ENCODE assay signal across 16 cellular contexts in the genomic region with DNA sequence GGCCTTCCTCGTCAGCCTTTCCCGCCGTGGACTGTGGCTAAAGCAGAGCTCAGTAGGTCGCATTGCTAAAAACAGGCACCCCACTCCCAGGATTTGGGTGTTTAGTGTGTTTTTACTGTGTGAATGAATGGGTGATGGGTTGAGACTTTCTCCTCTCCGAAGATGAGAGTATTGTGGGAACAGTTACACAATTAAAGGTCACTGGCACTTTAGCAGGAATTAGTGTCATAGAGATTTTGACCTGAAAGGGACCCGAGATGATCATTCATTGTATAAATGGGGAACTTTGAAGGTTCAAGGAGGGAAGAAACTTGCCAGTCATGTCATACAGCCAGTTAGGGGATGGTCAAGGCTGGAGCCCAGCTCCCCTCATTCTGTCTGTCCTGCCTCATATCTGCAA. TPM values are rescaled to one million over a fixed set of nuclear protein-coding genes. Genes with fewer than 3 reads are reported as not detected.
DNase-seq lines count a peak whose midpoint lies in the region; ATAC-seq and TF ChIP-seq lines count a peak whose summit lies in the region.
"Had no signal": no experiment of that assay in that cellular context is flagged by ENCODE, and none has a peak within 500 bp of the region (broad histone marks: within the 10 kb centered on the region; RNA-seq: fewer than 3 reads in every experiment).

No MANE protein-coding gene starts in this region.

- no peak overlapping the region for H3K56ac ChIP-seq in IMR-90 (ENCODE audit: extremely low read depth, insufficient read depth, low read length)

- H3K18ac ChIP-seq in IMR-90 (ENCODE audit: low read depth, low read length), result no peak overlapping the region

- no peak overlapping the region for H2AK9ac ChIP-seq in IMR-90 (replicated peaks; ENCODE audit: low read depth, low read length, poor library complexity)

- H3K23ac ChIP-seq in IMR-90 (ENCODE audit: low read depth, low read length), result no peak overlapping the region

- TF ChIP-seq POLR2A in IMR-90 (IDR thresholded peaks at IDR 0.05; ENCODE audit: low read depth, low read length), result no peak
- TF ChIP-seq POLR2A in esophagus muscularis mucosa (IDR thresholded peaks at IDR 0.05; ENCODE audit: low read depth), result no peak

- H3K4me3 ChIP-seq in right cardiac atrium (ENCODE audit: low read length), result no peak overlapping the region
- H3K4me3 ChIP-seq in IMR-90 (ENCODE audit: insufficient read depth, low read depth, low read length), result no peak overlapping the region
- no peak overlapping the region for H3K4me3 ChIP-seq in osteoblast (ENCODE audit: insufficient read depth, low read length)
- H3K4me3 ChIP-seq in aorta (ENCODE audit: low read length in 2 of 2), result no peak overlapping the region
- no peak overlapping the region for H3K4me3 ChIP-seq in esophagus muscularis mucosa
- H3K4me3 ChIP-seq: A549 had no signal

- intact Hi-C loops in right cardiac atrium (cut with DNase I), result loop anchor here in 3 of 4 donors (10.0 kb wide), 1 partner anchor 59 kb away; a partner anchor contains a TSS
- intact Hi-C loops in Right ventricle myocardium superior (cut with DNase I), result loop anchor here (2.0 kb wide), 1 partner anchor 141 kb away; no protein-coding TSS in a partner anchor
- intact Hi-C loops in IMR-90 (cut with micrococcal nuclease), result loop anchor here (10.0 kb wide), 1 partner anchor 641 kb away; no protein-coding TSS in a partner anchor
- intact Hi-C loops in aorta (cut with DNase I), result loop anchor here in 1 of 2 donors (2.0 kb wide), 1 partner anchor 71 kb away; no protein-coding TSS in a partner anchor
- intact Hi-C loops in esophagus muscularis mucosa (cut with DNase I), result loop anchor here (2.0 kb wide), 1 partner anchor 61 kb away; no protein-coding TSS in a partner anchor

- H3K4me1 ChIP-seq in right cardiac atrium (ENCODE audit: control insufficient read depth, insufficient read depth, low read length) (peaks cover 22% of the 10 kb centered on the region), IMR-90 (ENCODE audit: control insufficient read depth, insufficient read depth, low read length) (peaks cover 21% of the 10 kb centered on the region), osteoblast (ENCODE audit: insufficient read depth, low read length) (peaks cover 19% of the 10 kb centered on the region), aorta (ENCODE audit: control insufficient read depth in 1 of 2, insufficient read depth in 2 of 2, low read length in 2 of 2) (no peaks in the 10 kb centered on the region), esophagus muscularis mucosa (peaks cover 52 to 76% (median 73%) of the 10 kb centered on the region in 4 donors)
- H3K4me1 ChIP-seq: Caco-2 had no signal

- BruUV-seq in IMR-90 (replicated peaks; lab: Mats Ljungman, UMichigan), result no TSS peak

- peaks cover 14% of the 10 kb centered on the region for H3K27me3 Mint-ChIP-seq in endothelial cell (ENCODE audit: unreplicated experiment)

- ATAC-seq in right cardiac atrium, result no peak
- ATAC-seq in Right ventricle myocardium superior (ENCODE audit: poor library complexity), result no peak
- ATAC-seq in IMR-90 (ENCODE audit: low read depth), result no peak
- no peak for ATAC-seq in aorta (ENCODE audit: low FRiP score)
- ATAC-seq: A549 had no signal

- dilution Hi-C loops in IMR-90 (cut with HindIII; ENCODE audit: low sequenced_read_pairs, unreplicated experiment), result no loop called here

- no peak overlapping the region for H3K4me3 Mint-ChIP-seq in endothelial cell (ENCODE audit: unreplicated experiment)
- H3K4me3 Mint-ChIP-seq: CD8-positive, alpha-beta memory T cell; H9 had no signal

- H2AFZ ChIP-seq in IMR-90 (replicated peaks; ENCODE audit: low read length, poor library complexity) (no peak overlapping the region), osteoblast (ENCODE audit: low read length) (no peak overlapping the region)

- H3K27ac ChIP-seq in right cardiac atrium (ENCODE audit: low read length) (peak overlapping the region; percentile 8), IMR-90 (ENCODE audit: insufficient read depth, low read length) (no peak overlapping the region), osteoblast (ENCODE audit: low read depth, low read length) (no peak overlapping the region), aorta (ENCODE audit: low read depth in 1 of 2, low read length in 2 of 2) (no peak overlapping the region), esophagus muscularis mucosa (replicated peaks in 1 of 4) (peak overlapping the region in 1 of 4 donors; percentile 5)
- H3K27ac ChIP-seq: A549 had no signal

- POLR2A ChIA-PET in IMR-90 (lab: Charles Lee; ENCODE audit: unreplicated experiment), result no interaction called here

- no peak overlapping the region for H3K14ac ChIP-seq in IMR-90 (replicated peaks; ENCODE audit: low read depth, low read length)

- no peak for DNase-seq in right cardiac atrium
- DNase-seq in Right ventricle myocardium superior, result no peak
- no peak for DNase-seq in IMR-90
- DNase-seq in endothelial cell (ENCODE audit: low spot score), result no peak
- peak; percentile 61 for DNase-seq in osteoblast (ENCODE audit: insufficient read length, low spot score, missing footprints)
- no peak for DNase-seq in aorta
- DNase-seq in activated gamma-delta T cell treated with Interleukin-2 at 50 U/mL for 16 hours, result no peak
- no peak for DNase-seq in esophagus muscularis mucosa (ENCODE audit: extremely low spot score)
- DNase-seq: BE2C; Caco-2; CD8-positive, alpha-beta memory T cell; DND-41; GDM1; GOT3 had no signal

- peaks cover 55% of the 10 kb centered on the region for H3K4me1 Mint-ChIP-seq in endothelial cell (ENCODE audit: unreplicated experiment)

- H4K20me1 ChIP-seq in IMR-90 (ENCODE audit: insufficient read depth, low read length), result peaks cover 12% of the 10 kb centered on the region; the same call in 1 of the 2 replicates
- peaks cover 9% of the 10 kb centered on the region for H4K20me1 ChIP-seq in osteoblast (ENCODE audit: insufficient read depth, low read length)

- no peak overlapping the region for H2BK20ac ChIP-seq in IMR-90 (ENCODE audit: low read depth, low read length)

- CTCF ChIA-PET in IMR-90 (lab: Yijun Ruan, JAX), result interaction anchor here (1.6 to 4.7 kb wide), 2 partner anchors 69 to 141 kb away, joined by 6 to 31 read pairs; no protein-coding TSS in a partner anchor

- no peaks in the 10 kb centered on the region for H3K9me3 Mint-ChIP-seq in endothelial cell (ENCODE audit: unreplicated experiment)
- H3K9me3 Mint-ChIP-seq: H9 had no signal

- H2BK5ac ChIP-seq in IMR-90 (ENCODE audit: low read depth, low read length, poor library complexity, severe bottlenecking), result no peak overlapping the region

- H3K9me3 ChIP-seq in right cardiac atrium (ENCODE audit: control insufficient read depth, low read length) (no peaks in the 10 kb centered on the region), IMR-90 (ENCODE audit: control insufficient read depth, insufficient read depth, low read length) (no peaks in the 10 kb centered on the region), osteoblast (ENCODE audit: low read depth, low read length) (no peaks in the 10 kb centered on the region), aorta (ENCODE audit: control insufficient read depth, low read length) (no peaks in the 10 kb centered on the region), esophagus muscularis mucosa (no peaks in the 10 kb centered on the region)
- H3K9me3 ChIP-seq: A549, BE2C, Caco-2 had no signal

- no peak overlapping the region for H4K91ac ChIP-seq in IMR-90 (ENCODE audit: insufficient read depth, low read depth, low read length)

- no peak overlapping the region for H2BK120ac ChIP-seq in IMR-90 (ENCODE audit: low read depth, low read length)

- H3K4ac ChIP-seq in IMR-90 (ENCODE audit: low read depth, low read length), result peak overlapping the region; percentile 56; the same call in 1 of the 2 replicates

- in situ Hi-C loops in IMR-90 (cut with MboI; ENCODE audit: low sequenced_read_pairs), result no loop called here

- 69% methylated on average over 6 of the region's 6 CpGs for WGBS in right cardiac atrium
- WGBS in IMR-90 (ENCODE audit: extremely low coverage in 2 of 2, insufficient read length in 1 of 2), 2 experiments, result no CpG with 5 or more reads among the region's 6 CpGs
- WGBS in aorta, 2 donors, result 86 to 88% methylated on average over 6 of the region's 6 CpGs
- WGBS in esophagus muscularis mucosa, result 60% methylated on average over 6 of the region's 6 CpGs

- TF ChIP-seq CTCF in IMR-90 (conservative IDR thresholded peaks at IDR 0.05; ENCODE audit: low read depth, low read length) (no peak), endothelial cell (IDR thresholded peaks at IDR 0.05; ENCODE audit: unreplicated experiment) (no peak), osteoblast (IDR thresholded peaks at IDR 0.05; ENCODE audit: extremely low read depth, low read depth, low read length) (no peak), esophagus muscularis mucosa (IDR thresholded peaks at IDR 0.05) (no peak)

- no peaks in the 10 kb centered on the region for H3K79me2 ChIP-seq in osteoblast (ENCODE audit: insufficient read depth, low read length)

- H2BK15ac ChIP-seq in IMR-90 (ENCODE audit: low read depth, low read length), result no peak overlapping the region

- no peak overlapping the region for H3K9ac ChIP-seq in IMR-90 (ENCODE audit: low read depth, low read length)

- H4K8ac ChIP-seq in IMR-90 (ENCODE audit: low read depth in 2 of 2, low read length in 2 of 2), result no peak overlapping the region

- H3K4me2 ChIP-seq in IMR-90 (ENCODE audit: low read depth, low read length) (no peak overlapping the region), osteoblast (ENCODE audit: insufficient read depth, low read length) (no peak overlapping the region)
- H3K4me2 ChIP-seq: A549 had no signal

- H3K36me3 Mint-ChIP-seq in endothelial cell (ENCODE audit: low read depth, unreplicated experiment), result peaks cover 12% of the 10 kb centered on the region
- H3K36me3 Mint-ChIP-seq: CD8-positive, alpha-beta memory T cell had no signal

- TF ChIP-seq EP300 in esophagus muscularis mucosa (IDR thresholded peaks at IDR 0.05), result no peak

- no peaks in the 10 kb centered on the region for H3K27me3 ChIP-seq in right cardiac atrium (ENCODE audit: control insufficient read depth, insufficient read depth)
- H3K27me3 ChIP-seq in IMR-90 (ENCODE audit: control insufficient read depth, insufficient read depth, low read length), result no peaks in the 10 kb centered on the region
- no peaks in the 10 kb centered on the region for H3K27me3 ChIP-seq in osteoblast (ENCODE audit: insufficient read depth, low read length)
- no peaks in the 10 kb centered on the region for H3K27me3 ChIP-seq in aorta (ENCODE audit: control insufficient read depth in 1 of 2, insufficient read depth in 2 of 2, low read length in 1 of 2)
- H3K27me3 ChIP-seq in esophagus muscularis mucosa, result no peaks in the 10 kb centered on the region
- H3K27me3 ChIP-seq: BE2C had no signal

- H3K36me3 ChIP-seq in IMR-90 (ENCODE audit: control insufficient read depth, insufficient read depth, low read length) (no peaks in the 10 kb centered on the region), osteoblast (ENCODE audit: insufficient read depth, low read length) (no peaks in the 10 kb centered on the region), aorta (ENCODE audit: control insufficient read depth in 1 of 2, insufficient read depth in 2 of 2, low read length in 1 of 2) (no peaks in the 10 kb centered on the region), esophagus muscularis mucosa (no peaks in the 10 kb centered on the region)
- H3K36me3 ChIP-seq: BE2C had no signal

- H3K79me1 ChIP-seq in IMR-90 (ENCODE audit: low read depth in 1 of 2, low read length in 2 of 2), result peaks cover 0 to 17% of the 10 kb centered on the region in 2 experiments; a peak in 3 of 4 replicates

- no peak overlapping the region for H4K5ac ChIP-seq in IMR-90 (ENCODE audit: low read depth, low read length)

- peak overlapping the region; percentile 37 for H3K27ac Mint-ChIP-seq in endothelial cell (ENCODE audit: unreplicated experiment)
- H3K27ac Mint-ChIP-seq: CD8-positive, alpha-beta memory T cell; H9 had no signal

- H3K9me1 ChIP-seq in IMR-90 (ENCODE audit: insufficient read depth, low read length), result peaks cover 10% of the 10 kb centered on the region

- H2AK5ac ChIP-seq in IMR-90 (ENCODE audit: low read depth, low read length), result peak overlapping the region; percentile 74

- TF ChIP-seq RAD21 in IMR-90 (IDR thresholded peaks at IDR 0.05; ENCODE audit: low read length), result no peak

RNA-seq across cellular contexts. Expression of a gene that starts 56.9 kb away (rescaled TPM):
- total RNA-seq in right cardiac atrium (100 to 1,000 TPM; 151 to 184 (median 172) TPM), Right ventricle myocardium superior (156 TPM), IMR-90 (2012; rRNA removed) (16.1 and 17.7 TPM in 2 replicates), endothelial cell (ENCODE audit: unreplicated experiment) (116 TPM), osteoblast (12.1 and 13.0 TPM in 2 replicates), aorta (10 to 100 TPM; 43.5 to 50.6 TPM), esophagus muscularis mucosa (10 to 100 TPM; 13.7 to 35.4 (median 26.7) TPM)
- polyA plus RNA-seq in right cardiac atrium (121 TPM), IMR-90 (2012; rRNA removed) (29.8 and 39.1 TPM in 2 replicates), aorta (10 to 100 TPM in 1 of 2 donors, 1 to 10 TPM in 1; 7.1 to 27.4 TPM)
- 14.4 and 30.5 TPM in 2 replicates for polyA plus RNA-seq in IMR-90 (2012; cell fraction: cytosol; rRNA removed)
- 29.7 and 33.9 TPM in 2 replicates for polyA plus RNA-seq in IMR-90 (2012; cell fraction: nucleus; rRNA removed; ENCODE audit: low replicate concordance)
- polyA plus RNA-seq: CD8-positive, alpha-beta memory T cell had no signal
